In genomic region chr6:47250302-47250701, GRCh38 we compare ENCODE assay signal across 30 cellular contexts.
"Had no signal": no experiment of that assay in that cellular context is flagged by ENCODE, and none has a peak within 500 bp of the region (broad histone marks: within the 10 kb centered on the region; RNA-seq: fewer than 3 reads in every experiment).

No MANE protein-coding gene starts in this region.

- H3K27me3 ChIP-seq: adrenal gland, body of pancreas, esophagus squamous epithelium, sigmoid colon, upper lobe of left lung, vagina had no signal

- H3K4me1 ChIP-seq: vagina had no signal

- H3K9me3 ChIP-seq: adrenal gland, body of pancreas, esophagus squamous epithelium, left ventricle myocardium inferior, sigmoid colon, upper lobe of left lung, vagina had no signal

- DNase-seq: activated CD4-positive, alpha-beta T cell treated with anti-CD3 and anti-CD28 coated beads for 48 hours; activated CD4-positive, alpha-beta T cell treated with anti-CD3 and anti-CD28 coated beads, Interleukin-2, amount 50 U/mL, for 48 hours; activated CD8-positive, alpha-beta memory T cell treated with anti-CD3 and anti-CD28 coated beads for 24 hours; activated CD8-positive, alpha-beta memory T cell treated with anti-CD3 and anti-CD28 coated beads, Interleukin-2, amount 50 U/mL, for 4 hours; activated effector memory CD4-positive, alpha-beta T cell treated with anti-CD3 and anti-CD28 coated beads, Interleukin-2, amount 50 U/mL, for 16 hours; activated naive CD4-positive, alpha-beta T cell treated with anti-CD3 and anti-CD28 coated beads for 36 hours; activated naive CD8-positive, alpha-beta T cell treated with anti-CD3 and anti-CD28 coated beads for 36 hours; activated T-cell treated with anti-CD3 and anti-CD28 coated beads, Interleukin-2, amount 50 U/mL, for 1 hour; adrenal gland; aorta; body of pancreas; dermis blood vessel endothelial cell; effector CD4-positive, alpha-beta T cell; esophagus squamous epithelium; foreskin melanocyte; left ventricle myocardium inferior; retina; sigmoid colon; small intestine; stimulated activated CD4-positive, alpha-beta T cell treated with anti-CD3 and anti-CD28 coated beads, Interleukin-1b, Interleukin-23, amount 100 ng/mL, for 48 hours; stimulated activated CD4-positive, alpha-beta T cell treated with anti-CD3 and anti-CD28 coated beads, Interleukin-4, amount 100 ng/mL, for 4 hours; stimulated activated CD8-positive, alpha-beta memory T cell treated with anti-CD3 and anti-CD28 coated beads, Interleukin-4, amount 100 ng/mL, for 48 hours; stimulated activated naive CD8-positive, alpha-beta T cell treated with anti-CD3 and anti-CD28 coated beads, Interleukin-15, amount 100 ng/mL, for 72 hours; substantia nigra; upper lobe of left lung; WERI-Rb-1 had no signal

- H3K4me3 ChIP-seq: adrenal gland, body of pancreas, esophagus squamous epithelium, left ventricle myocardium inferior, sigmoid colon, upper lobe of left lung, vagina had no signal

- H3K36me3 ChIP-seq: adrenal gland had no signal

- H3K27ac ChIP-seq: adrenal gland, body of pancreas, epithelial cell of prostate, esophagus squamous epithelium, left ventricle myocardium inferior, sigmoid colon, upper lobe of left lung, vagina, WERI-Rb-1 had no signal

- ATAC-seq: activated CD4-positive, CD25-positive, alpha-beta regulatory T cell treated with anti-CD3 and anti-CD28 coated beads, Interleukin-2, amount 50 U/mL, for 24 hours; body of pancreas; stimulated activated memory B cell treated with anti-CD40 and anti-IgM and Interleukin-4, amounts not matched to agents 10 μg/mL and 1 μg/mL and 100 μg/mL, for 72 hours; stimulated activated naive CD8-positive, alpha-beta T cell treated with anti-CD3 and anti-CD28 coated beads, Interleukin-15, amount 100 ng/mL, for 72 hours had no signal
